1 cellular context compared by ENCODE assay signal in genomic region chr19:19033426-19034203, GRCh38.
TF ChIP-seq lines count a peak whose summit lies in the region.

Gene ARMC6 (plus strand): TSS chr19:19033603. CDS start chr19:19034210, 607 bp downstream.
Gene SUGP2 (minus strand): TSS chr19:19033517. CDS start chr19:19031071, 2,446 bp downstream.

TF ChIP-seq in K562, 482 proteins besides CTCF, POLR2A, EP300 and RAD21 (continued from another document and continues in another):
- TF ChIP-seq ELF2 (CRISPR knock-in tag; IDR thresholded peaks at IDR 0.05) (no peak), NR4A1 (CRISPR knock-in tag; IDR thresholded peaks at IDR 0.05) (no peak), NR4A1 (tag; IDR thresholded peaks at IDR 0.05) (no peak), CHD1 (IDR thresholded peaks at IDR 0.05; ENCODE audit: low read length) (peak; percentile 57), CHD7 (IDR thresholded peaks at IDR 0.05; ENCODE audit: low read depth, low read length) (no peak), NFE2 (IDR thresholded peaks at IDR 0.05; ENCODE audit: low read depth) (no peak), RFX7 (CRISPR knock-in tag; IDR thresholded peaks at IDR 0.05) (no peak), ZKSCAN1 (IDR thresholded peaks at IDR 0.05; ENCODE audit: low read depth, low read length) (peak; percentile 14; the same call in 1 of the 2 replicates), SPI1 (IDR thresholded peaks at IDR 0.05; ENCODE audit: borderline replicate concordance, low read depth, low read length) (no peak), EHMT2 (IDR thresholded peaks at IDR 0.05) (no peak), POLR2H (tag; IDR thresholded peaks at IDR 0.05; ENCODE audit: low read depth) (no peak), ZNF655 (CRISPR knock-in tag; IDR thresholded peaks at IDR 0.05) (no peak), ZNF431 (CRISPR knock-in tag; IDR thresholded peaks at IDR 0.05) (no peak), ZNF766 (CRISPR knock-in tag; conservative IDR thresholded peaks at IDR 0.05) (no peak), CBX8 (IDR thresholded peaks at IDR 0.05; ENCODE audit: borderline replicate concordance, extremely low read depth, low read depth, low read length, poor library complexity, severe bottlenecking) (no peak), DLX4 (CRISPR knock-in tag; IDR thresholded peaks at IDR 0.05) (no peak), ZNF12 (CRISPR knock-in tag; IDR thresholded peaks at IDR 0.05) (peak; percentile 45; the same call in 1 of the 2 replicates), KAT2B (IDR thresholded peaks at IDR 0.05; ENCODE audit: low read depth, low read length) (no peak), RCOR1 (IDR thresholded peaks at IDR 0.05; ENCODE audit: borderline replicate concordance in 1 of 2, low read depth in 2 of 2, low read length in 2 of 2) (no peak), CBX3 (IDR thresholded peaks at IDR 0.05; ENCODE audit: borderline replicate concordance in 1 of 2, low read length in 2 of 2) (peak in 1 of 2 experiments; percentile 74; a peak in 2 of 3 replicates), SNRNP70 (optimal IDR thresholded peaks at IDR 0.05; ENCODE audit: low read depth, low read length) (no peak), ZFP30 (CRISPR knock-in tag; IDR thresholded peaks at IDR 0.05; ENCODE audit: borderline replicate concordance) (no peak), ZNF124 (CRISPR knock-in tag; IDR thresholded peaks at IDR 0.05) (no peak), MYBL2 (IDR thresholded peaks at IDR 0.05; ENCODE audit: low read depth) (no peak), MYBL2 (CRISPR knock-in tag; IDR thresholded peaks at IDR 0.05; ENCODE audit: borderline replicate concordance) (no peak), ZNF41 (CRISPR knock-in tag; conservative IDR thresholded peaks at IDR 0.05) (no peak), JUND (IDR thresholded peaks at IDR 0.05; ENCODE audit: borderline replicate concordance, low read depth, low read length) (no peak), JUND (tag; IDR thresholded peaks at IDR 0.05; ENCODE audit: borderline replicate concordance, low read depth, low read length) (no peak), NCOR1 (IDR thresholded peaks at IDR 0.05) (no peak), FOXP1 (CRISPR knock-in tag; IDR thresholded peaks at IDR 0.05) (no peak), KHSRP (IDR thresholded peaks at IDR 0.05) (no peak), ELF4 (CRISPR knock-in tag; IDR thresholded peaks at IDR 0.05) (no peak), SAFB2 (IDR thresholded peaks at IDR 0.05; ENCODE audit: borderline replicate concordance, low read depth, low read length, severe bottlenecking) (no peak), CTCFL (IDR thresholded peaks at IDR 0.05; ENCODE audit: borderline replicate concordance, insufficient read depth, low read depth, low read length, poor library complexity, severe bottlenecking) (peak; percentile 26), KDM5B (IDR thresholded peaks at IDR 0.05; ENCODE audit: insufficient replicate concordance, low read depth, low read length) (peak; percentile 7), TSC22D4 (tag; IDR thresholded peaks at IDR 0.05) (no peak), TRIM24 (IDR thresholded peaks at IDR 0.05) (0 out of 4 replicates have a peak, but pooled peaks of 1 of the 2 experiments have one; percentile 52), TBP (optimal IDR thresholded peaks at IDR 0.05; ENCODE audit: low read depth, low read length) (peak; percentile 46)
- TF ChIP-seq, protein P1, sequence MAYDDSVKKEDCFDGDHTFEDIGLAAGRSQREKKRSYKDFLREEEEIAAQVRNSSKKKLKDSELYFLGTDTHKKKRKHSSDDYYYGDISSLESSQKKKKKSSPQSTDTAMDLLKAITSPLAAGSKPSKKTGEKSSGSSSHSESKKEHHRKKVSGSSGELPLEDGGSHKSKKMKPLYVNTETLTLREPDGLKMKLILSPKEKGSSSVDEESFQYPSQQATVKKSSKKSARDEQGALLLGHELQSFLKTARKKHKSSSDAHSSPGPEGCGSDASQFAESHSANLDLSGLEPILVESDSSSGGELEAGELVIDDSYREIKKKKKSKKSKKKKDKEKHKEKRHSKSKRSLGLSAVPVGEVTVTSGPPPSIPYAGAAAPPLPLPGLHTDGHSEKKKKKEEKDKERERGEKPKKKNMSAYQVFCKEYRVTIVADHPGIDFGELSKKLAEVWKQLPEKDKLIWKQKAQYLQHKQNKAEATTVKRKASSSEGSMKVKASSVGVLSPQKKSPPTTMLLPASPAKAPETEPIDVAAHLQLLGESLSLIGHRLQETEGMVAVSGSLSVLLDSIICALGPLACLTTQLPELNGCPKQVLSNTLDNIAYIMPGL (CRISPR knock-in tag; IDR thresholded peaks at IDR 0.05) = peak; percentile 50; the same call in 1 of the 2 replicates
- TF ChIP-seq, protein P2, sequence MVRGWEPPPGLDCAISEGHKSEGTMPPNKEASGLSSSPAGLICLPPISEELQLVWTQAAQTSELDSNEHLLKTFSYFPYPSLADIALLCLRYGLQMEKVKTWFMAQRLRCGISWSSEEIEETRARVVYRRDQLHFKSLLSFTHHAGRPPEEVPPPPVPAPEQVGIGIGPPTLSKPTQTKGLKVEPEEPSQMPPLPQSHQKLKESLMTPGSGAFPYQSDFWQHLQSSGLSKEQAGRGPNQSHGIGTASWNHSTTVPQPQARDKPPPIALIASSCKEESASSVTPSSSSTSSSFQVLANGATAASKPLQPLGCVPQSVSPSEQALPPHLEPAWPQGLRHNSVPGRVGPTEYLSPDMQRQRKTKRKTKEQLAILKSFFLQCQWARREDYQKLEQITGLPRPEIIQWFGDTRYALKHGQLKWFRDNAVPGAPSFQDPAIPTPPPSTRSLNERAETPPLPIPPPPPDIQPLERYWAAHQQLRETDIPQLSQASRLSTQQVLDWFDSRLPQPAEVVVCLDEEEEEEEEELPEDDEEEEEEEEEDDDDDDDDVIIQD (CRISPR knock-in tag; IDR thresholded peaks at IDR 0.05) = no peak
- TF ChIP-seq, protein P3, sequence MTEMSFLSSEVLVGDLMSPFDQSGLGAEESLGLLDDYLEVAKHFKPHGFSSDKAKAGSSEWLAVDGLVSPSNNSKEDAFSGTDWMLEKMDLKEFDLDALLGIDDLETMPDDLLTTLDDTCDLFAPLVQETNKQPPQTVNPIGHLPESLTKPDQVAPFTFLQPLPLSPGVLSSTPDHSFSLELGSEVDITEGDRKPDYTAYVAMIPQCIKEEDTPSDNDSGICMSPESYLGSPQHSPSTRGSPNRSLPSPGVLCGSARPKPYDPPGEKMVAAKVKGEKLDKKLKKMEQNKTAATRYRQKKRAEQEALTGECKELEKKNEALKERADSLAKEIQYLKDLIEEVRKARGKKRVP (CRISPR knock-in tag; IDR thresholded peaks at IDR 0.05) = no peak
- TF ChIP-seq, protein P4, sequence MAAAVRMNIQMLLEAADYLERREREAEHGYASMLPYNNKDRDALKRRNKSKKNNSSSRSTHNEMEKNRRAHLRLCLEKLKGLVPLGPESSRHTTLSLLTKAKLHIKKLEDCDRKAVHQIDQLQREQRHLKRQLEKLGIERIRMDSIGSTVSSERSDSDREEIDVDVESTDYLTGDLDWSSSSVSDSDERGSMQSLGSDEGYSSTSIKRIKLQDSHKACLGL (CRISPR knock-in tag; IDR thresholded peaks at IDR 0.05; ENCODE audit: borderline replicate concordance, poor library complexity, severe bottlenecking) = peak; percentile 95
- TF ChIP-seq, protein P5, sequence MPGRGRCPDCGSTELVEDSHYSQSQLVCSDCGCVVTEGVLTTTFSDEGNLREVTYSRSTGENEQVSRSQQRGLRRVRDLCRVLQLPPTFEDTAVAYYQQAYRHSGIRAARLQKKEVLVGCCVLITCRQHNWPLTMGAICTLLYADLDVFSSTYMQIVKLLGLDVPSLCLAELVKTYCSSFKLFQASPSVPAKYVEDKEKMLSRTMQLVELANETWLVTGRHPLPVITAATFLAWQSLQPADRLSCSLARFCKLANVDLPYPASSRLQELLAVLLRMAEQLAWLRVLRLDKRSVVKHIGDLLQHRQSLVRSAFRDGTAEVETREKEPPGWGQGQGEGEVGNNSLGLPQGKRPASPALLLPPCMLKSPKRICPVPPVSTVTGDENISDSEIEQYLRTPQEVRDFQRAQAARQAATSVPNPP (IDR thresholded peaks at IDR 0.05; ENCODE audit: borderline replicate concordance, insufficient read depth, insufficient read length) = no peak
